16 cellular contexts compared by ENCODE assay signal in the genomic region with DNA sequence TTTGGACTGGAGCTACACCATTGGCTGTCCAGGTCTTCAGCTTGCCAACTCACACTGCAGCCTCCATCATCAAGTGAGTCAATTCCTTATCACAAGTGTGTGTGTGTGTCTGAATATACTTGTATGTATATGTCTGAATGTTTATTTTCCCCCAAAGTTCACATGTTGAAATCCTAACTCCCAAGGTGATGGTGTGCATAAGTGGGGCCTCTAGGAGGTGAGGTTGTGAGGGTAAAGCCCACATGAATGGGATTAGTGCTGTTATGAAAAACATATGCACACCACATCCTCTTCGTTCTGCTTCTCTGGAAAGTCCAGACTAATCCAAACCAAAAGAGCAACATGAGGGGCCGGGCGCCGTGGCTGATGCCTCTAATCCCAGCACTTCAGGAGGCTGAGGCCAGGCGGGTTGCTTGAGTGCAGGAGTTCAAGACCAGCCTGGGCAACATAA. TPM values are rescaled to one million over a fixed set of nuclear protein-coding genes. Genes with fewer than 3 reads are reported as not detected.
DNase-seq lines count a peak whose midpoint lies in the region; ATAC-seq and TF ChIP-seq lines count a peak whose summit lies in the region.
"Had no signal": no experiment of that assay in that cellular context is flagged by ENCODE, and none has a peak within 500 bp of the region (broad histone marks: within the 10 kb centered on the region; RNA-seq: fewer than 3 reads in every experiment).

No MANE protein-coding gene starts in this region.

- H3K36me3 Mint-ChIP-seq in activated T-cell treated with anti-CD3 and anti-CD28 coated beads, Interleukin-2, amount 50 U/mL, for 4 hours (ENCODE audit: insufficient read depth): no peaks in the 10 kb centered on the region
- no peaks in the 10 kb centered on the region for H3K36me3 Mint-ChIP-seq in osteocyte (ENCODE audit: unreplicated experiment)

- H3K27ac Mint-ChIP-seq in osteocyte (ENCODE audit: unreplicated experiment): no peak overlapping the region

- no peaks in the 10 kb centered on the region for H3K27me3 Mint-ChIP-seq in activated T-cell treated with anti-CD3 and anti-CD28 coated beads, Interleukin-2, amount 50 U/mL, for 4 hours (ENCODE audit: low read depth)
- no peaks in the 10 kb centered on the region for H3K27me3 Mint-ChIP-seq in osteocyte (ENCODE audit: unreplicated experiment)

- H3K4me3 Mint-ChIP-seq in activated T-cell treated with anti-CD3 and anti-CD28 coated beads, Interleukin-2, amount 50 U/mL, for 4 hours: no peak overlapping the region
- H3K4me3 Mint-ChIP-seq in osteocyte (ENCODE audit: unreplicated experiment): no peak overlapping the region

- peaks cover 43% of the 10 kb centered on the region for H3K4me1 Mint-ChIP-seq in activated T-cell treated with anti-CD3 and anti-CD28 coated beads, Interleukin-2, amount 50 U/mL, for 4 hours (ENCODE audit: low read depth)
- H3K4me1 Mint-ChIP-seq in osteocyte (ENCODE audit: unreplicated experiment): peaks cover 4% of the 10 kb centered on the region

- H3K27me3 ChIP-seq in MM.1S (replicated peaks; ENCODE audit: insufficient read depth, low read length): no peaks in the 10 kb centered on the region
- H3K27me3 ChIP-seq: left lung, pancreas, suprapubic skin had no signal

- no peak overlapping the region for H3K4me2 ChIP-seq in MM.1S (ENCODE audit: low read depth, low read length)

- peak; percentile 30 to 31 for ATAC-seq in activated T-cell treated with anti-CD3 and anti-CD28 coated beads, Interleukin-2, amount 50 U/mL, for 4 hours
- ATAC-seq: activated CD4-positive, CD25-positive, alpha-beta regulatory T cell treated with anti-CD3 and anti-CD28 coated beads, Interleukin-2, amount 50 U/mL, for 24 hours; left lung; pancreas; Right ventricle myocardium inferior had no signal

- no peak for DNase-seq in activated T-cell treated with anti-CD3 and anti-CD28 coated beads, Interleukin-2, amount 50 U/mL, for 4 hours
- DNase-seq in activated T-cell treated with anti-CD3 and anti-CD28 coated beads, Interleukin-2, amount 50 U/mL, for 1 hour: no peak
- peak; percentile 57 for DNase-seq in Jurkat, Clone E6-1 (ENCODE audit: low read depth, low spot score)
- DNase-seq in coronary artery (ENCODE audit: low spot score): peak; percentile 55
- DNase-seq in osteocyte (ENCODE audit: extremely low spot score, unreplicated experiment): peak; percentile 60
- DNase-seq in middle frontal gyrus (ENCODE audit: extremely low spot score, low spot score): no peak
- DNase-seq in MM.1S: no peak
- DNase-seq in mucosa of gallbladder (ENCODE audit: low spot score): no peak
- DNase-seq: DND-41; NCI-H2029 treated with DMSO at 0.1 percent for 48 hours; stimulated activated CD4-positive, alpha-beta T cell treated with anti-CD3 and anti-CD28 coated beads, Interleukin-4, amount 100 ng/mL, for 1 hour had no signal

- no peaks in the 10 kb centered on the region for H3K79me2 ChIP-seq in MM.1S (ENCODE audit: low read length)

- H3K9me2 ChIP-seq in MM.1S (replicated peaks; ENCODE audit: insufficient read depth, low read length): no peaks in the 10 kb centered on the region

- H3K9me3 Mint-ChIP-seq in activated T-cell treated with anti-CD3 and anti-CD28 coated beads, Interleukin-2, amount 50 U/mL, for 4 hours: no peaks in the 10 kb centered on the region
- H3K9me3 Mint-ChIP-seq in osteocyte (ENCODE audit: unreplicated experiment): no peaks in the 10 kb centered on the region

- H3F3A ChIP-seq in MM.1S (ENCODE audit: insufficient read depth, low read length): no peaks in the 10 kb centered on the region

- H4K20me1 ChIP-seq in MM.1S (ENCODE audit: insufficient read depth, low read length): no peaks in the 10 kb centered on the region

- H3K4me3 ChIP-seq in Jurkat, Clone E6-1 (ENCODE audit: low read length): no peak overlapping the region
- H3K4me3 ChIP-seq in coronary artery (no peak overlapping the region), MM.1S (ENCODE audit: low read length) (no peak overlapping the region)
- H3K4me3 ChIP-seq: left lung, pancreas, suprapubic skin had no signal

- no peaks in the 10 kb centered on the region for H3K9me3 ChIP-seq in MM.1S (replicated peaks; ENCODE audit: insufficient read depth, low read length)
- H3K9me3 ChIP-seq: left lung, pancreas, suprapubic skin had no signal

- no peak overlapping the region for H3K9ac ChIP-seq in MM.1S (ENCODE audit: low read length)

- peaks cover 10% of the 10 kb centered on the region for H3K4me1 ChIP-seq in MM.1S (ENCODE audit: low read length)

- H2AFZ ChIP-seq in MM.1S (ENCODE audit: low read length): no peak overlapping the region

- H3K27ac ChIP-seq in coronary artery (no peak overlapping the region), MM.1S (ENCODE audit: low read length) (no peak overlapping the region)
- H3K27ac ChIP-seq: left lung, pancreas, suprapubic skin had no signal

- TF ChIP-seq CTCF in coronary artery (IDR thresholded peaks at IDR 0.05) (no peak), osteocyte (IDR thresholded peaks at IDR 0.05) (no peak), MM.1S (IDR thresholded peaks at IDR 0.05; ENCODE audit: low read length) (no peak)

- no peaks in the 10 kb centered on the region for H3K36me3 ChIP-seq in MM.1S (replicated peaks; ENCODE audit: insufficient read depth, low read length)
- H3K36me3 ChIP-seq: left lung, pancreas, suprapubic skin had no signal

RNA-seq across cellular contexts. Expression of a gene that starts 48.7 kb away (rescaled TPM):
- 10 to 100 TPM; 71.0 to 89.9 (median 78.9) TPM for total RNA-seq in activated T-cell treated with anti-CD3 and anti-CD28 coated beads, Interleukin-2, amount 50 U/mL, for 4 hours
- 89.5 TPM for polyA plus RNA-seq in Jurkat, Clone E6-1 (2012; ENCODE audit: insufficient read depth, insufficient read length)
- total RNA-seq in osteocyte (29.5 and 34.8 TPM in 2 replicates), mucosa of gallbladder (55.5 TPM)

Comparison
In these comparisons a context has a peak if more than half of its experiments do, and no peak if none do; other contexts are left out.
1. DNase-seq: peak in Jurkat, Clone E6-1 (single experiment), coronary artery (single experiment) and osteocyte (single experiment); none in activated T-cell treated with anti-CD3 and anti-CD28 coated beads, Interleukin-2, amount 50 U/mL, for 4 hours (single experiment), activated T-cell treated with anti-CD3 and anti-CD28 coated beads, Interleukin-2, amount 50 U/mL, for 1 hour (single experiment), middle frontal gyrus (single experiment), MM.1S (single experiment) and mucosa of gallbladder (single experiment).